Comparison of ENCODE assay signal across 8 cellular contexts in the genomic region with DNA sequence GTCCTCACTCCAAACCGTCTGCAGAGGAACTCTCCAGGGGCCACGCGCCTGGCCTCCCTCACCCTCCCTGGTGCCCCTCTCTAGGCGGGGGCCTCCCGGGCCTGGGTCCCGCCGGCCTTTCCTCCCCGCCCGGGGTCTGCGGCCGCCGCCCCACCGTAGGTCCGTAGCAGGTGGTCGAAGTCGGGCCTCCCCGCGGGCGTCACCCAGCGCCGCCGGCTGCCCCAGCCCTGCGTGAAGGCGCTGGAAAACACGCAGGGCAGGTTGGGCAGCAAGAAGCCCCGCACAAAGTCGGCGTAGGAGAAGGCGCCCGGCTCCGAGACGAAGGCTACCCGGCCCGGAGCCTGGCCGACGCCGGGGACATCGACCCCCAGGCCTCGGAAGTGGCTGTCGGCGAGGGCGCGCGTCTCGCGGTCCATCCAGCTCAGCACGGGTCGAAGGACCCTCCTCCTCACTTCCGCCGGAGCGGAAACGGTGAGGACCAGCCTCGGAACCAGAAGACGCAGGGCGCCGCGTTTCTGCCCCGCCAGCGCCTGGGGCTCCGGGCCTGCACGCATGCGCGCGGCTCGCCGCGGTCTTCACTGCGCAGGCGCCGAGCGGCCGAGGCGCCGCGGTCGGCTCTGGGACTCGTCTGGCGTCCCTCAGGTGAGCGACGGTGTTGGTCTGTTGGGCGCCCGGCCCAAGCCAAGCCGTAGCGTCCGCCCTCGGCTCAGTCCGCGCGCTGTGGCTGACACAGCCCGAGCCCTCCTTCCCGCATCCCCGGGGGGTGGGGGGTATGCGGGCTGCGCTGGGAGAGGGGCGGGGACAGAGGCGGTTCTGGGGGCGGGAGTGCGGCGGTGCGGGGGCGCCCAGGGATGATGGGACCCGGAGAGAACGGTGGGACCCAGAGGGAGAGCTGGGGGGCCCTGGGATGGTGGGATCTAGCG. TPM values are rescaled to one million over a fixed set of nuclear protein-coding genes. Genes with fewer than 3 reads are reported as not detected.
A peak's percentile ranks its signal among the peaks of the same experiment; 100 is the strongest.
DNase-seq lines count a peak whose midpoint lies in the region; ATAC-seq and TF ChIP-seq lines count a peak whose summit lies in the region.

A gene with protein sequence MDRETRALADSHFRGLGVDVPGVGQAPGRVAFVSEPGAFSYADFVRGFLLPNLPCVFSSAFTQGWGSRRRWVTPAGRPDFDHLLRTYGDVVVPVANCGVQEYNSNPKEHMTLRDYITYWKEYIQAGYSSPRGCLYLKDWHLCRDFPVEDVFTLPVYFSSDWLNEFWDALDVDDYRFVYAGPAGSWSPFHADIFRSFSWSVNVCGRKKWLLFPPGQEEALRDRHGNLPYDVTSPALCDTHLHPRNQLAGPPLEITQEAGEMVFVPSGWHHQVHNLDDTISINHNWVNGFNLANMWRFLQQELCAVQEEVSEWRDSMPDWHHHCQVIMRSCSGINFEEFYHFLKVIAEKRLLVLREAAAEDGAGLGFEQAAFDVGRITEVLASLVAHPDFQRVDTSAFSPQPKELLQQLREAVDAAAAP (minus strand): TSS at position 445 of the 923 bp plus-strand sequence. CDS start 29 bp downstream, at position 416.
A gene with protein sequence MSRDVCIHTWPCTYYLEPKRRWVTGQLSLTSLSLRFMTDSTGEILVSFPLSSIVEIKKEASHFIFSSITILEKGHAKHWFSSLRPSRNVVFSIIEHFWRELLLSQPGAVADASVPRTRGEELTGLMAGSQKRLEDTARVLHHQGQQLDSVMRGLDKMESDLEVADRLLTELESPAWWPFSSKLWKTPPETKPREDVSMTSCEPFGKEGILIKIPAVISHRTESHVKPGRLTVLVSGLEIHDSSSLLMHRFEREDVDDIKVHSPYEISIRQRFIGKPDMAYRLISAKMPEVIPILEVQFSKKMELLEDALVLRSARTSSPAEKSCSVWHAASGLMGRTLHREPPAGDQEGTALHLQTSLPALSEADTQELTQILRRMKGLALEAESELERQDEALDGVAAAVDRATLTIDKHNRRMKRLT (plus strand): TSS at position 578 of the 923 bp plus-strand sequence. CDS start 12,302 bp downstream, outside the sequence.

- peak within 1 kb of the TSS; percentile 78 for H3K27ac Mint-ChIP-seq in activated B cell treated with CpG ODN at 0.5 μM for 24 hours

- TF ChIP-seq CTCF in AG04450 (IDR thresholded peaks at IDR 0.05; ENCODE audit: low read depth, low read length) (no peak), activated B cell treated with CpG ODN at 0.5 μM for 24 hours (IDR thresholded peaks at IDR 0.05) (no peak), cardiac fibroblast (IDR thresholded peaks at IDR 0.05; ENCODE audit: low read depth, low read length) (no peak), spleen (IDR thresholded peaks at IDR 0.05 in 8 of 11, conservative IDR thresholded peaks at IDR 0.05 in 3 of 11) (peak in 2 of 11 experiments; percentile 16 to 19)

- peaks cover 41% of the 10 kb centered on the region for H3K4me1 Mint-ChIP-seq in activated B cell treated with CpG ODN at 0.5 μM for 24 hours

- H3K27me3 ChIP-seq in AG04450 (ENCODE audit: control insufficient read depth, insufficient read depth, low read length) (no peaks in the 10 kb centered on the region), spleen (replicated peaks in 1 of 7) (no peaks in the 10 kb centered on the region)

- DNase-seq in AG04450 (ENCODE audit: low read depth, low spot score) (peak; percentile 80), NCI-H226 (peak; percentile 60), activated B cell treated with CpG ODN at 0.5 μM for 24 hours (peak; percentile 97), cardiac fibroblast (ENCODE audit: low read depth in 2 of 2) (peak; percentile 93 to 94), inferior parietal cortex (ENCODE audit: extremely low spot score) (peak; percentile 93), spleen (peak; percentile 97)

- peak within 1 kb of the TSS; percentile 87 for H3K4me3 Mint-ChIP-seq in activated B cell treated with CpG ODN at 0.5 μM for 24 hours

- peak; percentile 95 for ATAC-seq in GM18909 (IDR thresholded peaks at IDR 0.05; ENCODE audit: poor library complexity, unreplicated experiment)
- peak; percentile 92 for ATAC-seq in HG03159 (IDR thresholded peaks at IDR 0.05; ENCODE audit: unreplicated experiment)
- ATAC-seq in activated B cell treated with CpG ODN at 0.5 μM for 24 hours (ENCODE audit: low read depth): peak; percentile 91

- WGBS in spleen, 5 donors: 0 to 1% (median 1%) methylated on average over 62 to 104 of the region's 104 CpGs

- POLR2A ChIA-PET in AG04450 (lab: Yijun Ruan, JAX) (interaction anchor here (0.7 to 1.0 kb wide), 3 partner anchors 24 to 367 kb away, joined by 3 to 15 read pairs (median 7); no protein-coding TSS in a partner anchor), activated B cell treated with CpG ODN at 0.5 μM for 24 hours (lab: Charles Lee) (interaction anchor here (0.7 to 2.1 kb wide), 8 partner anchors 11 to 1038 kb away, joined by 3 to 6 read pairs (median 4); a partner anchor contains a TSS)

- TF ChIP-seq POLR2A in spleen (IDR thresholded peaks at IDR 0.05): peak in 2 of 3 donors; percentile 52 to 54

- peaks cover 0 to 34% (median 24%) of the 10 kb centered on the region in 6 donors for H3K36me3 ChIP-seq in spleen

- H3K4me1 ChIP-seq in spleen: peaks cover 19 to 87% (median 43%) of the 10 kb centered on the region in 6 donors

- intact Hi-C loops in activated B cell treated with CpG ODN at 0.5 μM for 24 hours (cut with micrococcal nuclease) (loop anchor here (1.0 to 5.0 kb wide), 7 partner anchors 52 to 795 kb away; a partner anchor contains a TSS), spleen (cut with DNase I; ENCODE audit: low total_unique reads) (no loop called here)

- no peaks in the 10 kb centered on the region for H3K9me3 Mint-ChIP-seq in activated B cell treated with CpG ODN at 0.5 μM for 24 hours

- H3K9me3 ChIP-seq in AG04450 (ENCODE audit: control insufficient read depth, insufficient read depth, low read length) (no peaks in the 10 kb centered on the region; the same call in 1 of the 2 replicates), spleen (no peaks in the 10 kb centered on the region)

- peak within 1 kb of the TSS; percentile 31 for H3K27ac ChIP-seq in AG04450 (ENCODE audit: low read depth, low read length)
- peak within 1 kb of the TSS; percentile 81 to 94 (median 89) for H3K27ac ChIP-seq in spleen

- no peaks in the 10 kb centered on the region for H3K27me3 Mint-ChIP-seq in activated B cell treated with CpG ODN at 0.5 μM for 24 hours

- CTCF ChIA-PET in AG04450 (lab: Charles Lee) (interaction anchor here (0.6 kb wide), 1 partner anchor 218 kb away, joined by 3 read pairs; no protein-coding TSS in a partner anchor), activated B cell treated with CpG ODN at 0.5 μM for 24 hours (lab: Charles Lee) (no interaction called here)

- H3K36me3 Mint-ChIP-seq in activated B cell treated with CpG ODN at 0.5 μM for 24 hours (ENCODE audit: low read depth): peaks cover 21% of the 10 kb centered on the region

- H3K4me3 ChIP-seq in AG04450 (ENCODE audit: low read depth, low read length) (peak within 1 kb of the TSS; percentile 99), cardiac fibroblast (replicated peaks in 1 of 2; ENCODE audit: low read depth in 2 of 2, low read length in 2 of 2) (peak within 1 kb of the TSS; percentile 92 to 97), spleen (peak within 1 kb of the TSS; percentile 68 to 99 (median 90))

RNA-seq across cellular contexts. Expression of the first gene that starts in this region (rescaled TPM):
- 13.4 and 20.1 TPM in 2 replicates for polyA plus RNA-seq in AG04450 (2011; rRNA removed)
- polyA minus RNA-seq in AG04450 (2011; rRNA and poly(A)+ RNA removed): 38.1 and 48.8 TPM in 2 replicates
- 23.5 and 26.7 TPM in 2 replicates for total RNA-seq in activated B cell treated with CpG ODN at 0.5 μM for 24 hours
- total RNA-seq in spleen: 10 to 100 TPM; 14.3 to 35.4 (median 21.1) TPM
- polyA plus RNA-seq in spleen: 10 to 100 TPM; 11.2 to 17.2 (median 14.5) TPM

RNA-seq across cellular contexts. Expression of the second gene that starts in this region (rescaled TPM):
- polyA plus RNA-seq in AG04450 (2011; rRNA removed) (41.5 and 44.8 TPM in 2 replicates), spleen (10 to 100 TPM in 2 of 3 donors, 1 to 10 TPM in 1; 10.0 to 14.4 (median 11.2) TPM)
- polyA minus RNA-seq in AG04450 (2011; rRNA and poly(A)+ RNA removed): 29.3 and 39.0 TPM in 2 replicates
- total RNA-seq in activated B cell treated with CpG ODN at 0.5 μM for 24 hours (24.2 and 24.3 TPM in 2 replicates), spleen (10 to 100 TPM; 20.6 to 42.7 (median 27.8) TPM)

Comparison
In these comparisons a context has a peak if more than half of its experiments do, and no peak if none do; other contexts are left out.
1. Peak in every context shown above with its lines: DNase-seq, ATAC-seq, H3K4me3 ChIP-seq and H3K27ac ChIP-seq.